8 cellular contexts compared by ENCODE assay signal in the genomic region with DNA sequence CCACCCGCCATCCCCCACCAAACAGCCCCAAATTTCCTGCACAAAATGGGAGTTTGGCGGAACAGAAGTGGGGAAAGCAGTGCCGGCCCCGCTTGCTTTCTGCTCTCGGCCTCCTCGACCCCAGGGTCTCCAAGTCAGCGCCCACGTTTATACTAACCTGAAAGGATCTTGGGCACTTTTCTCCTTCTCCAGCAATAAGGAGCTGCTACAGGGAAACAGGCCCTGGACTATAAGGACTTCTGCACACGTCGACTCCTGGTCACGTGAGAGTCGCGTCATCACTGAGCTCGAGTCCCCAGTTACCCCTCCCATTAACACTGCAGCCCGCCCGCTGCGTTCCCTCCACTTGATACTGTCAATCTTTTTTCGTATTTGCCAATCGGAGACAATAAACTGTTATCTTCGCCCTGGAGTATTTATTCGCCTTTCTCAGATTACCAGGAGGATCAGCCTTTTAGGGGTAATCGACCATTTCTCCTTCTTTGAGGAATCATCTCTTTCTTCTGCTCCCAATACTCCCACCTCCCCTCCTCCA. TPM values are rescaled to one million over a fixed set of nuclear protein-coding genes. Genes with fewer than 3 reads are reported as not detected.
A peak's percentile ranks its signal among the peaks of the same experiment; 100 is the strongest.
DNase-seq lines count a peak whose midpoint lies in the region; ATAC-seq and TF ChIP-seq lines count a peak whose summit lies in the region.

A gene with protein sequence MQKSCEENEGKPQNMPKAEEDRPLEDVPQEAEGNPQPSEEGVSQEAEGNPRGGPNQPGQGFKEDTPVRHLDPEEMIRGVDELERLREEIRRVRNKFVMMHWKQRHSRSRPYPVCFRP (minus strand): TSS at position 235 of the 535 bp plus-strand sequence. CDS start 1,176 bp downstream, outside the sequence.

- peak within 1 kb of the TSS; percentile 90 for H3K18ac ChIP-seq in trophoblast cell (ENCODE audit: low read length)

- peaks cover 4% of the 10 kb centered on the region for H3K27me3 Mint-ChIP-seq in HFFc6 (ENCODE audit: insufficient read depth)

- H3K4me2 ChIP-seq in trophoblast cell (ENCODE audit: low read length): peak within 1 kb of the TSS; percentile 78

- no peaks in the 10 kb centered on the region for H3K9me3 Mint-ChIP-seq in HFFc6

- H3K14ac ChIP-seq in trophoblast cell (ENCODE audit: low read length): peak within 1 kb of the TSS; percentile 97

- H4K12ac ChIP-seq in trophoblast cell (ENCODE audit: low read depth, low read length): peak within 1 kb of the TSS; percentile 70

- H4K91ac ChIP-seq in trophoblast cell (ENCODE audit: low read depth, low read length): peak within 1 kb of the TSS; percentile 97

- H3K27ac ChIP-seq in adrenal gland (peak within 1 kb of the TSS; percentile 62 to 85 (median 74)), heart left ventricle (peak within 1 kb of the TSS; percentile 80 to 91 (median 88)), trophoblast cell (ENCODE audit: low read depth, low read length) (peak within 1 kb of the TSS; percentile 96), transverse colon (peak within 1 kb of the TSS; percentile 80 to 92 (median 90))

- H3K4ac ChIP-seq in trophoblast cell (ENCODE audit: low read depth, low read length): peak within 1 kb of the TSS; percentile 95

- WGBS in adrenal gland, 4 donors: 0 to 31% (median 14%) methylated on average over 14 to 22 of the region's 22 CpGs
- 0 to 47% (median 18%) methylated on average over 22 of the region's 22 CpGs for WGBS in heart left ventricle, 4 donors
- WGBS in trophoblast cell (ENCODE audit: extremely low coverage, insufficient coverage, insufficient read length): no CpG with 5 or more reads among the region's 22 CpGs
- WGBS in transverse colon (ENCODE audit: low coverage in 1 of 2), 2 donors: 0 to 33% methylated on average over 8 to 22 of the region's 22 CpGs

- TF ChIP-seq EP300 in transverse colon (IDR thresholded peaks at IDR 0.05; ENCODE audit: low read depth): no peak

- peak within 1 kb of the TSS; percentile 88 for H3K9ac ChIP-seq in trophoblast cell (ENCODE audit: low read length)

- H3K4me3 Mint-ChIP-seq in HFFc6: peak within 1 kb of the TSS; percentile 97

- H2BK12ac ChIP-seq in trophoblast cell (ENCODE audit: low read length): peak within 1 kb of the TSS; percentile 40

- H3K4me3 ChIP-seq in NB4 (ENCODE audit: low read depth, low read length) (peak within 1 kb of the TSS; percentile 76), adrenal gland (peak within 1 kb of the TSS; percentile 14 to 69 (median 21)), heart left ventricle (peak within 1 kb of the TSS; percentile 31 to 95 (median 68)), trophoblast cell (ENCODE audit: low read depth, low read length) (peak within 1 kb of the TSS; percentile 75), transverse colon (peak within 1 kb of the TSS; percentile 30 to 72 (median 54))

- TF ChIP-seq CTCF in HFFc6 (IDR thresholded peaks at IDR 0.05): no peak
- no peak for TF ChIP-seq CTCF in NB4 (IDR thresholded peaks at IDR 0.05; ENCODE audit: low read depth, low read length)
- TF ChIP-seq CTCF in adrenal gland (IDR thresholded peaks at IDR 0.05): no peak
- no peak for TF ChIP-seq CTCF in heart left ventricle (IDR thresholded peaks at IDR 0.05)
- TF ChIP-seq CTCF in transverse colon (IDR thresholded peaks at IDR 0.05): no peak

- peak within 1 kb of the TSS; percentile 89 for H3K27ac Mint-ChIP-seq in HFFc6

- no peak within 1 kb of the TSS for H3K23ac ChIP-seq in trophoblast cell (ENCODE audit: low read length)

- peaks cover 22% of the 10 kb centered on the region for H3K79me1 ChIP-seq in trophoblast cell (ENCODE audit: low read length)

- no peaks in the 10 kb centered on the region for H3K79me2 ChIP-seq in trophoblast cell (ENCODE audit: control insufficient read depth, insufficient read depth, low read length, poor library complexity)

- no peaks in the 10 kb centered on the region for H3K4me1 ChIP-seq in adrenal gland (replicated peaks in 1 of 2)
- H3K4me1 ChIP-seq in heart left ventricle: peaks cover 0 to 15% (median 5%) of the 10 kb centered on the region in 12 donors
- H3K4me1 ChIP-seq in trophoblast cell (ENCODE audit: control insufficient read depth in 1 of 2, insufficient read depth in 2 of 2, low read length in 2 of 2): peaks cover 4 to 9% of the 10 kb centered on the region in 2 experiments
- peaks cover 0 to 9% (median 0%) of the 10 kb centered on the region in 4 donors for H3K4me1 ChIP-seq in transverse colon

- no peaks in the 10 kb centered on the region for H3K36me3 ChIP-seq in adrenal gland (replicated peaks in 1 of 2)
- peaks cover 0 to 13% (median 0%) of the 10 kb centered on the region in 9 donors for H3K36me3 ChIP-seq in heart left ventricle
- H3K36me3 ChIP-seq in trophoblast cell (ENCODE audit: control insufficient read depth in 1 of 2, insufficient read depth in 2 of 2, low read length in 2 of 2): peaks cover 0 to 5% of the 10 kb centered on the region in 2 experiments
- H3K36me3 ChIP-seq in transverse colon: no peaks in the 10 kb centered on the region

- H2AFZ ChIP-seq in trophoblast cell (ENCODE audit: insufficient read depth, low read length, poor library complexity): peak within 1 kb of the TSS; percentile 78

- H3K4me1 Mint-ChIP-seq in HFFc6 (ENCODE audit: low read depth): peaks cover 23% of the 10 kb centered on the region

- peak within 1 kb of the TSS; percentile 97 for H4K8ac ChIP-seq in trophoblast cell (ENCODE audit: low read depth, low read length)

- in situ Hi-C loops in transverse colon (cut with MboI; ENCODE audit: low pct_ligation_motif_present in 1 of 4, low pct_unique_long_range_greater_than_20kb in 1 of 4, low sequenced_read_pairs in 3 of 4): no loop called here

- peak within 1 kb of the TSS; percentile 96 for H2BK5ac ChIP-seq in trophoblast cell (ENCODE audit: low read depth, low read length, poor library complexity)

- H3K27me3 ChIP-seq in adrenal gland: peaks cover 3% of the 10 kb centered on the region
- peaks cover 0 to 8% (median 0%) of the 10 kb centered on the region in 9 donors for H3K27me3 ChIP-seq in heart left ventricle
- no peaks in the 10 kb centered on the region for H3K27me3 ChIP-seq in trophoblast cell (ENCODE audit: insufficient read depth, low read length)
- no peaks in the 10 kb centered on the region for H3K27me3 ChIP-seq in transverse colon

- peak within 1 kb of the TSS; percentile 18 for H2AK5ac ChIP-seq in trophoblast cell (ENCODE audit: low read length)

- intact Hi-C loops in adrenal gland (cut with DNase I) (no loop called here), heart left ventricle (cut with DNase I) (loop anchor here in 8 of 10 donors (1.0 to 5.0 kb wide), 4 partner anchors 38 to 43 kb away; a partner anchor contains a TSS), transverse colon (cut with DNase I; ENCODE audit: low total_unique reads) (no loop called here)

- no peak for TF ChIP-seq POLR2A in NB4 (IDR thresholded peaks at IDR 0.05; ENCODE audit: extremely low read depth, insufficient read length)
- peak in 1 of 2 donors; percentile 65 for TF ChIP-seq POLR2A in adrenal gland (IDR thresholded peaks at IDR 0.05)
- peak in 1 of 2 donors; percentile 42 for TF ChIP-seq POLR2A in heart left ventricle (IDR thresholded peaks at IDR 0.05)
- TF ChIP-seq POLR2A in transverse colon (IDR thresholded peaks at IDR 0.05): peak; percentile 63

- H2BK120ac ChIP-seq in trophoblast cell (ENCODE audit: insufficient read depth, low read length, poor library complexity): peak within 1 kb of the TSS; percentile 96

- ATAC-seq in heart left ventricle: peak; percentile 96 to 99 (median 97)

- peaks cover 17% of the 10 kb centered on the region for H3K36me3 Mint-ChIP-seq in HFFc6 (ENCODE audit: low read depth)

- no peaks in the 10 kb centered on the region for H3K9me3 ChIP-seq in adrenal gland (replicated peaks in 1 of 3)
- no peaks in the 10 kb centered on the region for H3K9me3 ChIP-seq in heart left ventricle
- H3K9me3 ChIP-seq in trophoblast cell (ENCODE audit: insufficient read depth, low read depth, low read length): no peaks in the 10 kb centered on the region
- H3K9me3 ChIP-seq in transverse colon: no peaks in the 10 kb centered on the region

- DNase-seq in GM04503 (ENCODE audit: low read depth): peak; percentile 16
- peak; percentile 31 for DNase-seq in HFFc6
- DNase-seq in NB4 (ENCODE audit: low read depth): peak; percentile 73
- peak; percentile 23 to 39 for DNase-seq in SW 1271 (lab: John Stamatoyannopoulos, UW)
- peak; percentile 71 to 90 (median 84) for DNase-seq in adrenal gland
- DNase-seq in heart left ventricle: peak; percentile 79 to 90 (median 84)
- peak; percentile 65 to 75 for DNase-seq in trophoblast cell
- peak; percentile 82 for DNase-seq in transverse colon

RNA-seq across cellular contexts. Expression of the gene that starts here (rescaled TPM):
- total RNA-seq in HFFc6 (2021; fragmentation: NEBNext Ultra II Directional; extraction: Animal tissue kit (Norgen Biotek cat#: 25700)): 10 to 100 TPM; 65.0 to 81.7 (median 74.0) TPM
- total RNA-seq in adrenal gland: 10 to 100 TPM; 54.5 to 92.5 (median 63.2) TPM
- 100 to 1,000 TPM in 1 of 3 donors, 10 to 100 TPM in 2; 46.3 to 137 (median 64.0) TPM for polyA plus RNA-seq in adrenal gland
- total RNA-seq in heart left ventricle: 10 to 100 TPM; 38.2 to 60.1 (median 52.7) TPM
- 10 to 100 TPM; 47.3 to 47.9 TPM for polyA plus RNA-seq in heart left ventricle
- 135 and 140 TPM in 2 replicates for polyA plus RNA-seq in trophoblast cell (2013)
- total RNA-seq in transverse colon: 10 to 100 TPM in 2 of 4 donors, 1 to 10 TPM in 2; 8.0 to 41.4 (median 20.8) TPM

Comparison
In these comparisons a context has a peak if more than half of its experiments do, and no peak if none do; other contexts are left out.
1. Peak in every context shown above with its lines: DNase-seq, ATAC-seq, H3K4me3 ChIP-seq and H3K27ac ChIP-seq.
2. DNase-seq: peak in every context shown above with its lines; median percentile 84 in adrenal gland; 84 in heart left ventricle; 82 in transverse colon; 73 in NB4; 70 in trophoblast cell; 31 in HFFc6; 31 in SW 1271; 16 in GM04503.
3. H3K4me3 ChIP-seq: peak in every context shown above with its lines; median percentile 76 in NB4; 75 in trophoblast cell; 68 in heart left ventricle; 54 in transverse colon; 21 in adrenal gland.
4. intact Hi-C loops: an anchor here in heart left ventricle (1.0 to 5.0 kb wide); none called in adrenal gland and transverse colon.